ENCODE assay signal across 12 cellular contexts in genomic region chr11:26551186-26551801, GRCh38. TPM values are rescaled to one million over a fixed set of nuclear protein-coding genes. Genes with fewer than 3 reads are reported as not detected.
DNase-seq lines count a peak whose midpoint lies in the region; ATAC-seq, FAIRE-seq and TF ChIP-seq lines count a peak whose summit lies in the region.
"Had no signal": no experiment of that assay in that cellular context is flagged by ENCODE, and none has a peak within 500 bp of the region (broad histone marks: within the 10 kb centered on the region; RNA-seq: fewer than 3 reads in every experiment).

No MANE protein-coding gene starts in this region.

- intact Hi-C loops in right cardiac atrium (cut with DNase I), result no loop called here

- no peak overlapping the region for H3K23ac ChIP-seq in mesendoderm (ENCODE audit: low read length)

- H3K4me1 ChIP-seq in mesendoderm (ENCODE audit: control insufficient read depth, low read depth, low read length), result no peaks in the 10 kb centered on the region
- no peaks in the 10 kb centered on the region for H3K4me1 ChIP-seq in right cardiac atrium (ENCODE audit: control insufficient read depth, insufficient read depth, low read length)
- H3K4me1 ChIP-seq: prostate gland had no signal

- H3K56ac ChIP-seq in mesendoderm (ENCODE audit: low read length), result no peak overlapping the region

- no peak for FAIRE-seq in D721Med (lab: Jason Lieb, UNC)

- H3K27ac ChIP-seq in mesendoderm (ENCODE audit: low read depth, low read length) (no peak overlapping the region), coronary artery (no peak overlapping the region), right cardiac atrium (ENCODE audit: low read length) (no peak overlapping the region)
- H3K27ac ChIP-seq: prostate gland had no signal

- H3K4me3 ChIP-seq in astrocyte of the spinal cord (ENCODE audit: low read depth, low read length) (no peak overlapping the region), mesendoderm (ENCODE audit: low read length) (no peak overlapping the region), coronary artery (no peak overlapping the region), right cardiac atrium (ENCODE audit: low read length) (no peak overlapping the region)
- H3K4me3 ChIP-seq: prostate gland had no signal

- no peaks in the 10 kb centered on the region for H3K27me3 ChIP-seq in mesendoderm (ENCODE audit: insufficient read depth, low read length, poor library complexity)
- no peaks in the 10 kb centered on the region for H3K27me3 ChIP-seq in right cardiac atrium (ENCODE audit: control insufficient read depth, insufficient read depth)

- H3K9me3 ChIP-seq in right cardiac atrium (ENCODE audit: control insufficient read depth, low read length), result no peaks in the 10 kb centered on the region
- H3K9me3 ChIP-seq: prostate gland had no signal

- no peaks in the 10 kb centered on the region for H3K79me1 ChIP-seq in mesendoderm (ENCODE audit: low read length)

- peak; percentile 47 for TF ChIP-seq CTCF in D721Med (IDR thresholded peaks at IDR 0.05; ENCODE audit: insufficient read depth, missing control alignments)
- TF ChIP-seq CTCF in astrocyte of the spinal cord (IDR thresholded peaks at IDR 0.05; ENCODE audit: low read depth, low read length), result peak; percentile 55
- no peak for TF ChIP-seq CTCF in coronary artery (IDR thresholded peaks at IDR 0.05)

- H4K8ac ChIP-seq in mesendoderm (ENCODE audit: low read depth, low read length), result no peak overlapping the region

- ATAC-seq in HG03159 (IDR thresholded peaks at IDR 0.05; ENCODE audit: unreplicated experiment), result peak; percentile 49
- ATAC-seq in HG03097 (IDR thresholded peaks at IDR 0.05; ENCODE audit: low FRiP score, unreplicated experiment), result no peak
- ATAC-seq in GM21528 (IDR thresholded peaks at IDR 0.05; ENCODE audit: low FRiP score, unreplicated experiment), result no peak
- ATAC-seq in right cardiac atrium, result no peak

- H2BK15ac ChIP-seq in mesendoderm (replicated peaks; ENCODE audit: low read depth), result no peak overlapping the region

- H3K9ac ChIP-seq in mesendoderm (ENCODE audit: low read length), result no peak overlapping the region

- no peak overlapping the region for H3K18ac ChIP-seq in mesendoderm (ENCODE audit: low read length)

- no peak overlapping the region for H4K5ac ChIP-seq in mesendoderm (ENCODE audit: low read length)

- DNase-seq in D721Med (ENCODE audit: insufficient read length, low spot score) (no peak), astrocyte of the spinal cord (ENCODE audit: low read depth, low spot score) (peak; percentile 16), mesendoderm (peak; percentile 16), coronary artery (ENCODE audit: low spot score) (no peak), right cardiac atrium (no peak)
- DNase-seq: activated T-cell treated with anti-CD3 and anti-CD28 coated beads for 4 hours, cortex of kidney, NCI-H2029 had no signal

- no peak overlapping the region for H3K4me2 ChIP-seq in mesendoderm (ENCODE audit: low read length)

- H2BK120ac ChIP-seq in mesendoderm (ENCODE audit: low read depth, low read length), result no peak overlapping the region

- no peak overlapping the region for H2AK5ac ChIP-seq in mesendoderm (ENCODE audit: low read length)

- H2BK5ac ChIP-seq in mesendoderm (ENCODE audit: low read length), result no peak overlapping the region

- no peaks in the 10 kb centered on the region for H3K79me2 ChIP-seq in mesendoderm (ENCODE audit: control insufficient read depth, insufficient read depth, low read length)

- H3K36me3 ChIP-seq in mesendoderm (ENCODE audit: control insufficient read depth, insufficient read depth, low read length), result no peaks in the 10 kb centered on the region
- H3K36me3 ChIP-seq: prostate gland had no signal

- in situ Hi-C loops in astrocyte of the spinal cord (cut with HindIII; ENCODE audit: low sequenced_read_pairs), result no loop called here

- no CpG with 5 or more reads among the region's 1 CpG for WGBS in mesendoderm (ENCODE audit: extremely low coverage, insufficient coverage, low lambda C conversion rate)
- WGBS in right cardiac atrium, result 39% methylated on average over 1 of the region's 1 CpG

- H3K4ac ChIP-seq in mesendoderm (ENCODE audit: low read depth, low read length), result no peak overlapping the region

RNA-seq across cellular contexts. Expression of gene MUC15, which starts 20.8 kb away (rescaled TPM):
- 0.07 TPM for polyA plus RNA-seq in mesendoderm (2013, experiment 1 of 2)
- polyA plus RNA-seq in mesendoderm (2013, experiment 2 of 2), result 0.10 TPM
- total RNA-seq in right cardiac atrium, result not detected
- polyA plus RNA-seq in right cardiac atrium, result not detected

Comparison
In these comparisons a context has a peak if more than half of its experiments do, and no peak if none do; other contexts are left out.
1. DNase-seq: peak in astrocyte of the spinal cord (single experiment) and mesendoderm (single experiment); none in D721Med (single experiment), coronary artery (single experiment) and right cardiac atrium (0 of 3).